ENCODE assay signal across 9 cellular contexts in genomic region chr11:9015677-9016076, GRCh38. TPM values are rescaled to one million over a fixed set of nuclear protein-coding genes. Genes with fewer than 3 reads are reported as not detected.
DNase-seq lines count a peak whose midpoint lies in the region; ATAC-seq and TF ChIP-seq lines count a peak whose summit lies in the region.
"Had no signal": no experiment of that assay in that cellular context is flagged by ENCODE, and none has a peak within 500 bp of the region (broad histone marks: within the 10 kb centered on the region; RNA-seq: fewer than 3 reads in every experiment).

No MANE protein-coding gene starts in this region.

- no peaks in the 10 kb centered on the region for H3K36me3 ChIP-seq in lower lobe of right lung
- H3K36me3 ChIP-seq: BLaER1 had no signal

- no peak overlapping the region for H3K27ac ChIP-seq in lower lobe of right lung
- H3K27ac ChIP-seq: BLaER1 had no signal

- DNase-seq in NCI-H510A treated with DMSO at 0.1 percent for 48 hours (lab: John Stamatoyannopoulos, UW) (peak; percentile 40), NCI-H510A (lab: John Stamatoyannopoulos, UW) (no peak), NCI-H460 (ENCODE audit: extremely low read depth, low read depth) (peak; percentile 65), dermis blood vessel endothelial cell (peak; percentile 92), lower lobe of right lung (peak; percentile 56)
- peak; percentile 64 for DNase-seq in activated CD4-positive, alpha-beta T cell treated with anti-CD3 and anti-CD28 coated beads for 48 hours
- DNase-seq in stimulated activated CD8-positive, alpha-beta memory T cell treated with anti-CD3 and anti-CD28 coated beads, Interleukin-4, amount 100 ng/mL, for 4 hours (ENCODE audit: low read depth in 2 of 2, low spot score in 1 of 2): peak; percentile 4 to 5

- peaks cover 20% of the 10 kb centered on the region for H3K4me1 ChIP-seq in lower lobe of right lung

- no peaks in the 10 kb centered on the region for H3K27me3 ChIP-seq in lower lobe of right lung (ENCODE audit: low read depth)
- H3K27me3 ChIP-seq: BLaER1 had no signal

- ATAC-seq in HG03108 (IDR thresholded peaks at IDR 0.05; ENCODE audit: unreplicated experiment) (peak; percentile 65), lower lobe of right lung (peak; percentile 86 to 87)

- no peaks in the 10 kb centered on the region for H3K9me3 ChIP-seq in lower lobe of right lung
- H3K9me3 ChIP-seq: BLaER1 had no signal

- peak; percentile 79 for TF ChIP-seq CTCF in lower lobe of right lung (IDR thresholded peaks at IDR 0.05)

- intact Hi-C loops in lower lobe of right lung (cut with DNase I): loop anchor here (10.0 kb wide), 1 partner anchor 119 kb away; no protein-coding TSS in a partner anchor

- no peak overlapping the region for H3K4me3 ChIP-seq in lower lobe of right lung
- H3K4me3 ChIP-seq: BLaER1 had no signal

RNA-seq across cellular contexts. Expression of gene NRIP3, which starts 11.9 kb away (rescaled TPM):
- 13.5 and 14.8 TPM in 2 replicates for total RNA-seq in NCI-H460 (2014; rRNA removed; shearing (Covaris generic))
- polyA plus RNA-seq in NCI-H460 (2014; cell fraction: nucleus; rRNA removed): 27.0 and 54.7 TPM in 2 replicates
- total RNA-seq in dermis blood vessel endothelial cell (1.2 and 2.0 TPM in 2 replicates), lower lobe of right lung (0.56 TPM)

RNA-seq across cellular contexts. Expression of gene TMEM9B, which starts 51.4 kb away (rescaled TPM):
- total RNA-seq in NCI-H460 (2014; rRNA removed; shearing (Covaris generic)): 21.0 and 23.2 TPM in 2 replicates
- 21.1 and 30.6 TPM in 2 replicates for polyA plus RNA-seq in NCI-H460 (2014; cell fraction: nucleus; rRNA removed)
- total RNA-seq in dermis blood vessel endothelial cell (33.2 and 41.9 TPM in 2 replicates), lower lobe of right lung (57.7 TPM)
